8 cellular contexts compared by ENCODE assay signal in the genomic region with DNA sequence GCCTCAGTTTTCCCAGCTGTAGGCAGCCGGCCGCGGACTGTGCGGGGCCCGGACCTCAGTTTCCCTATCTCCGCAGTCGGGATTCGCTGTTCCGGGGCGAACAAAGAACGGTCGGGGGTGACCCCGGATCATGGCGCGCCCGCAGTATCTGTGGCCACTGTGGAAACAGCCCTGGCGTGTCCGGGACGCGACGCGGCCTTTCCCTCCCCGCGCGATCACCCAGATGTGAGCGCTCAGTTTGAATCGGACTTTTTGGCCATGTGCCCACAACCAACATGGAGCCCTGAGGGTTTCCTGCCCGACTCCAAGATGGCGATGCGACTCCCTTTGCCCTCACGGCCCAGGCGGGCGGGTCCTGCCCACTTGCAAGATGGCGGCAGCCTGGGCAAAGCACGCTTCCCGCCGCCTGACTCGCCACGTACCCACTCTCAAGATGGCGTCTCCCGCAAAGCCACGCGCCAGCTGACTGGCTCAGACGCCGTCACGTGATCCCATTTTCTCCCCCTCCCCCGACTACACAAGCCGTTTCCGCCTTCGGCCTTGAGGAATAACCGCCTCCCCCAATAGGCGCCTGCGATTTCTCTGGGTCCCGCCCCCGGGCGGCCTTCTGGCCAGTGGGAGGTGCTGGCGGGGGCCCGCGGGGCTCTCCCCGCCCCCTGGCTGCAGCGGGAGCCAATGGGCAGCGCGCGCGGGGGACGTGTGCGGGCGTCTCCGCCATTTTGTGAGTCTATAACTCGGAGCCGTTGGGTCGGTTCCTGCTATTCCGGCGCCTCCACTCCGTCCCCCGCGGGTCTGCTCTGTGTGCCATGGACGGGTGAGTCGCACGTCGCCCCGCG. TPM values are rescaled to one million over a fixed set of nuclear protein-coding genes. Genes with fewer than 3 reads are reported as not detected.
DNase-seq lines count a peak whose midpoint lies in the region; ATAC-seq and TF ChIP-seq lines count a peak whose summit lies in the region.

A gene (plus strand): TSS at position 761 of the 836 bp plus-strand sequence. CDS start 46 bp downstream, at position 807.

- POLR2A ChIA-PET in RWPE1 (lab: Yijun Ruan, JAX; ENCODE audit: low non-redundant PET), result no interaction called here

- H3K36me3 Mint-ChIP-seq in activated T-helper 17 cell treated with anti-CD3 and anti-CD28 coated beads, Interleukin-2, amount 50 U/mL, for 72 hours (ENCODE audit: low read depth), result peaks cover 40% of the 10 kb centered on the region
- no peaks in the 10 kb centered on the region for H3K36me3 Mint-ChIP-seq in naive B cell
- H3K36me3 Mint-ChIP-seq in stimulated activated memory B cell treated with anti-CD40 and anti-IgM and Interleukin-4, amounts not matched to agents 10 μg/mL and 1 μg/mL and 100 μg/mL, for 72 hours, result peaks cover 20% of the 10 kb centered on the region

- no peak for TF ChIP-seq CTCF in LNCaP clone FGC (IDR thresholded peaks at IDR 0.05; ENCODE audit: control insufficient read depth, extremely low read depth, insufficient read depth)
- TF ChIP-seq CTCF in RWPE1 (conservative IDR thresholded peaks at IDR 0.05; ENCODE audit: low read depth), result no peak

- peak within 1 kb of the TSS; percentile 99 for H3K27ac ChIP-seq in RWPE1

- peak; percentile 88 for ATAC-seq in activated T-helper 17 cell treated with anti-CD3 and anti-CD28 coated beads, Interleukin-2, amount 50 U/mL, for 72 hours (replicated peaks)
- ATAC-seq in naive B cell (ENCODE audit: low read depth in 2 of 2), result peak; percentile 84 to 85
- peak; percentile 93 for ATAC-seq in stimulated activated memory B cell treated with anti-CD40 and anti-IgM and Interleukin-4, amounts not matched to agents 10 μg/mL and 1 μg/mL and 100 μg/mL, for 72 hours

- H3K4me3 Mint-ChIP-seq in activated T-helper 17 cell treated with anti-CD3 and anti-CD28 coated beads, Interleukin-2, amount 50 U/mL, for 72 hours, result peak within 1 kb of the TSS; percentile 93
- peak within 1 kb of the TSS; percentile 89 to 98 (median 95) for H3K4me3 Mint-ChIP-seq in naive B cell
- H3K4me3 Mint-ChIP-seq in stimulated activated memory B cell treated with anti-CD40 and anti-IgM and Interleukin-4, amounts not matched to agents 10 μg/mL and 1 μg/mL and 100 μg/mL, for 72 hours, result peak within 1 kb of the TSS; percentile 92

- no peaks in the 10 kb centered on the region for H3K9me3 Mint-ChIP-seq in activated T-helper 17 cell treated with anti-CD3 and anti-CD28 coated beads, Interleukin-2, amount 50 U/mL, for 72 hours
- no peaks in the 10 kb centered on the region for H3K9me3 Mint-ChIP-seq in naive B cell
- no peaks in the 10 kb centered on the region for H3K9me3 Mint-ChIP-seq in stimulated activated memory B cell treated with anti-CD40 and anti-IgM and Interleukin-4, amounts not matched to agents 10 μg/mL and 1 μg/mL and 100 μg/mL, for 72 hours

- DNase-seq in Daoy (ENCODE audit: low read depth) (peak; percentile 100), GOT3 (lab: John Stamatoyannopoulos, UW) (peak; percentile 99), LNCaP clone FGC (ENCODE audit: low read depth) (peak; percentile 100), RWPE1 (ENCODE audit: low spot score) (peak; percentile 97), fibroblast of gingiva (ENCODE audit: low read depth) (peak; percentile 100), naive B cell (peak; percentile 100)

- H3K27me3 Mint-ChIP-seq in activated T-helper 17 cell treated with anti-CD3 and anti-CD28 coated beads, Interleukin-2, amount 50 U/mL, for 72 hours, result no peaks in the 10 kb centered on the region
- no peaks in the 10 kb centered on the region for H3K27me3 Mint-ChIP-seq in naive B cell
- H3K27me3 Mint-ChIP-seq in stimulated activated memory B cell treated with anti-CD40 and anti-IgM and Interleukin-4, amounts not matched to agents 10 μg/mL and 1 μg/mL and 100 μg/mL, for 72 hours, result peaks cover 3% of the 10 kb centered on the region

- H3K27ac Mint-ChIP-seq in activated T-helper 17 cell treated with anti-CD3 and anti-CD28 coated beads, Interleukin-2, amount 50 U/mL, for 72 hours, result peak within 1 kb of the TSS; percentile 94
- H3K27ac Mint-ChIP-seq in naive B cell, result peak within 1 kb of the TSS; percentile 49 to 93 (median 86)
- H3K27ac Mint-ChIP-seq in stimulated activated memory B cell treated with anti-CD40 and anti-IgM and Interleukin-4, amounts not matched to agents 10 μg/mL and 1 μg/mL and 100 μg/mL, for 72 hours, result peak within 1 kb of the TSS; percentile 90

- peak within 1 kb of the TSS; percentile 94 for H3K4me3 ChIP-seq in LNCaP clone FGC (ENCODE audit: low read depth, low read length)

- CTCF ChIA-PET in RWPE1 (lab: Yijun Ruan, JAX), result interaction anchor here (0.6 kb wide), 1 partner anchor 198 kb away, joined by 4 read pairs; no protein-coding TSS in a partner anchor

- H3K4me1 Mint-ChIP-seq in activated T-helper 17 cell treated with anti-CD3 and anti-CD28 coated beads, Interleukin-2, amount 50 U/mL, for 72 hours, result peaks cover 14% of the 10 kb centered on the region
- H3K4me1 Mint-ChIP-seq in naive B cell, result peaks cover 25 to 32% (median 28%) of the 10 kb centered on the region in 3 donors
- peaks cover 36% of the 10 kb centered on the region for H3K4me1 Mint-ChIP-seq in stimulated activated memory B cell treated with anti-CD40 and anti-IgM and Interleukin-4, amounts not matched to agents 10 μg/mL and 1 μg/mL and 100 μg/mL, for 72 hours

RNA-seq across cellular contexts. Expression of the gene that starts here (rescaled TPM):
- total RNA-seq in Daoy (2014; rRNA removed; shearing (Covaris generic)), result 205 and 246 TPM in 2 replicates
- total RNA-seq in activated T-helper 17 cell treated with anti-CD3 and anti-CD28 coated beads, Interleukin-2, amount 50 U/mL, for 72 hours, result 100 to 1,000 TPM; 405 to 726 TPM
- polyA plus RNA-seq in naive B cell (ENCODE audit: low read depth in 6 of 6), result 100 to 1,000 TPM in 5 of 6 donors, 10 to 100 TPM in 1; 70.5 to 209 (median 124) TPM

Comparison
In these comparisons a context has a peak if more than half of its experiments do, and no peak if none do; other contexts are left out.
1. Peak in every context shown above with its lines: DNase-seq, ATAC-seq, H3K4me3 ChIP-seq and H3K27ac ChIP-seq.